Comparison of ENCODE assay signal across 12 cellular contexts in genomic region chr12:48934312-48934706, GRCh38. TPM values are rescaled to one million over a fixed set of nuclear protein-coding genes. Genes with fewer than 3 reads are reported as not detected.
DNase-seq lines count a peak whose midpoint lies in the region; ATAC-seq and TF ChIP-seq lines count a peak whose summit lies in the region.
"Had no signal": no experiment of that assay in that cellular context is flagged by ENCODE, and none has a peak within 500 bp of the region (broad histone marks: within the 10 kb centered on the region; RNA-seq: fewer than 3 reads in every experiment).

No MANE protein-coding gene starts in this region.

- DNase-seq in CD4-positive, alpha-beta memory T cell: no peak
- DNase-seq in GM13977 (ENCODE audit: low spot score) (no peak), lung microvascular endothelial cell (ENCODE audit: low read depth in 2 of 2) (peak; percentile 18 to 31), activated gamma-delta T cell treated with Interleukin-2 at 50 U/mL for 16 hours (no peak), NCI-H2227 (lab: John Stamatoyannopoulos, UW; ENCODE audit: unreplicated experiment) (no peak), mucosa of gallbladder (ENCODE audit: low spot score) (no peak)
- DNase-seq in activated CD4-positive, alpha-beta memory T cell treated with anti-CD3 and anti-CD28 coated beads for 36 hours: peak; percentile 21
- DNase-seq: SHP77 treated with DMSO at 0.1 percent for 48 hours had no signal

- no peaks in the 10 kb centered on the region for H3K27me3 ChIP-seq in CD4-positive, alpha-beta memory T cell (ENCODE audit: insufficient read depth, low read length)

- peaks cover 45% of the 10 kb centered on the region for H3K4me1 ChIP-seq in CD4-positive, alpha-beta memory T cell (ENCODE audit: insufficient read depth, low read length)

- no peaks in the 10 kb centered on the region for H3K9me3 ChIP-seq in CD4-positive, alpha-beta memory T cell (ENCODE audit: control insufficient read depth in 1 of 2, low read length in 2 of 2)
- H3K9me3 ChIP-seq: thoracic aorta had no signal

- CTCF ChIA-PET in CD4-positive, alpha-beta memory T cell (lab: Charles Lee; ENCODE audit: partially characterized antibody): interaction anchor here (0.7 to 10.3 kb wide), 18 partner anchors 11 to 119 kb away, joined by 3 to 190 read pairs (median 4); partner anchors contain the start of genes ARF3, DDX23, FKBP11 and RND1
- CTCF ChIA-PET in activated CD4-positive, alpha-beta memory T cell treated with anti-CD3 and anti-CD28 coated beads for 36 hours (lab: Charles Lee): interaction anchor here (0.9 to 7.9 kb wide), 17 partner anchors 9 to 362 kb away, joined by 3 to 118 read pairs (median 9); partner anchors contain the start of genes DDX23, FKBP11, RND1 and WNT1

- no peak overlapping the region for H3K4me3 ChIP-seq in CD4-positive, alpha-beta memory T cell (ENCODE audit: low read length in 2 of 2)
- H3K4me3 ChIP-seq: skin epidermis, thoracic aorta had no signal

- peaks cover 18% of the 10 kb centered on the region for H3K36me3 ChIP-seq in CD4-positive, alpha-beta memory T cell (ENCODE audit: insufficient read depth, low read length)

- no peaks in the 10 kb centered on the region for H3K27me3 Mint-ChIP-seq in CD4-positive, alpha-beta memory T cell
- H3K27me3 Mint-ChIP-seq in activated CD4-positive, alpha-beta memory T cell treated with anti-CD3 and anti-CD28 coated beads for 36 hours: no peaks in the 10 kb centered on the region
- H3K27me3 Mint-ChIP-seq: activated naive CD8-positive, alpha-beta T cell had no signal

- POLR2A ChIA-PET in CD4-positive, alpha-beta memory T cell (lab: Charles Lee; ENCODE audit: partially characterized antibody): interaction anchor here (1.2 to 6.0 kb wide), 11 partner anchors 10 to 82 kb away, joined by 3 to 70 read pairs (median 11); partner anchors contain the start of genes ARF3, DDX23, FKBP11 and RND1
- POLR2A ChIA-PET in activated CD4-positive, alpha-beta memory T cell treated with anti-CD3 and anti-CD28 coated beads for 36 hours (lab: Charles Lee): interaction anchor here (0.7 to 1.3 kb wide), 2 partner anchors 9 to 43 kb away, joined by 3 to 5 read pairs; partner anchors contain the start of gene FKBP11

- no peak for ATAC-seq in HG03457 (IDR thresholded peaks at IDR 0.05; ENCODE audit: unreplicated experiment)

- in situ Hi-C loops in GM13977 (cut with MboI; ENCODE audit: low pct_unique_long_range_greater_than_20kb, low sequenced_read_pairs, unreplicated experiment): no loop called here

- peak overlapping the region; percentile 86 to 98 (median 97) for H3K27ac Mint-ChIP-seq in CD4-positive, alpha-beta memory T cell
- H3K27ac Mint-ChIP-seq in activated CD4-positive, alpha-beta memory T cell treated with anti-CD3 and anti-CD28 coated beads for 36 hours: peak overlapping the region; percentile 79

- peaks cover 41 to 69% (median 47%) of the 10 kb centered on the region in 4 donors for H3K4me1 Mint-ChIP-seq in CD4-positive, alpha-beta memory T cell
- H3K4me1 Mint-ChIP-seq in activated CD4-positive, alpha-beta memory T cell treated with anti-CD3 and anti-CD28 coated beads for 36 hours (ENCODE audit: low read depth): peaks cover 25% of the 10 kb centered on the region

- peak overlapping the region; percentile 62 to 87 (median 84) for H3K4me3 Mint-ChIP-seq in CD4-positive, alpha-beta memory T cell
- H3K4me3 Mint-ChIP-seq in activated CD4-positive, alpha-beta memory T cell treated with anti-CD3 and anti-CD28 coated beads for 36 hours: no peak overlapping the region
- H3K4me3 Mint-ChIP-seq: activated naive CD8-positive, alpha-beta T cell had no signal

- peaks cover 48 to 50% of the 10 kb centered on the region in 2 donors for H3K36me3 Mint-ChIP-seq in CD4-positive, alpha-beta memory T cell
- H3K36me3 Mint-ChIP-seq in activated CD4-positive, alpha-beta memory T cell treated with anti-CD3 and anti-CD28 coated beads for 36 hours: peaks cover 30% of the 10 kb centered on the region

- TF ChIP-seq CTCF in GM13977 (IDR thresholded peaks at IDR 0.05; ENCODE audit: extremely low read depth, insufficient read depth, missing control alignments): peak; percentile 35

- peaks cover 0 to 2% (median 0%) of the 10 kb centered on the region in 8 donors for H3K9me3 Mint-ChIP-seq in CD4-positive, alpha-beta memory T cell
- H3K9me3 Mint-ChIP-seq in activated CD4-positive, alpha-beta memory T cell treated with anti-CD3 and anti-CD28 coated beads for 36 hours: no peaks in the 10 kb centered on the region

- peak overlapping the region; percentile 71 for H3K27ac ChIP-seq in CD4-positive, alpha-beta memory T cell (ENCODE audit: low read depth, low read length)
- H3K27ac ChIP-seq: thoracic aorta had no signal

- intact Hi-C loops in CD4-positive, alpha-beta memory T cell (cut with micrococcal nuclease): no loop called here
- intact Hi-C loops in activated CD4-positive, alpha-beta memory T cell treated with anti-CD3 and anti-CD28 coated beads for 36 hours (cut with micrococcal nuclease): loop anchor here (1.0 kb wide), 1 partner anchor 10 kb away; no protein-coding TSS in a partner anchor

RNA-seq across cellular contexts. Expression of gene FKBP11, which starts 9.0 kb away (rescaled TPM):
- 10 to 100 TPM; 77.7 to 81.1 TPM for total RNA-seq in CD4-positive, alpha-beta memory T cell
- polyA plus RNA-seq in CD4-positive, alpha-beta memory T cell: 100 to 1,000 TPM; 212 to 238 TPM
- total RNA-seq in activated CD4-positive, alpha-beta memory T cell treated with anti-CD3 and anti-CD28 coated beads for 36 hours: 10 to 100 TPM; 82.0 to 89.0 TPM
- total RNA-seq in lung microvascular endothelial cell: 9.6 and 9.7 TPM in 2 replicates
- total RNA-seq in mucosa of gallbladder: 34.6 TPM

RNA-seq across cellular contexts. Expression of gene ARF3, which starts 23.0 kb away (rescaled TPM):
- total RNA-seq in CD4-positive, alpha-beta memory T cell: 10 to 100 TPM; 69.8 to 77.5 TPM
- polyA plus RNA-seq in CD4-positive, alpha-beta memory T cell: 10 to 100 TPM; 22.6 to 31.2 TPM
- total RNA-seq in activated CD4-positive, alpha-beta memory T cell treated with anti-CD3 and anti-CD28 coated beads for 36 hours: 100 to 1,000 TPM; 110 to 121 TPM
- total RNA-seq in lung microvascular endothelial cell (36.3 and 39.7 TPM in 2 replicates), mucosa of gallbladder (198 TPM)

RNA-seq across cellular contexts. Expression of gene WNT10B, which starts 37.2 kb away (rescaled TPM):
- 10 to 100 TPM; 12.9 to 13.0 TPM for total RNA-seq in CD4-positive, alpha-beta memory T cell
- under 1 TPM; 0.56 to 0.72 TPM for polyA plus RNA-seq in CD4-positive, alpha-beta memory T cell
- under 1 TPM; 0.10 to 0.21 TPM for total RNA-seq in activated CD4-positive, alpha-beta memory T cell treated with anti-CD3 and anti-CD28 coated beads for 36 hours
- total RNA-seq in lung microvascular endothelial cell (under 0.01 and 0.22 TPM in 2 replicates), mucosa of gallbladder (0.58 TPM)

RNA-seq across cellular contexts. Expression of gene WNT1, which starts 43.8 kb away (rescaled TPM):
- 1 to 10 TPM; 1.8 to 2.8 TPM for total RNA-seq in CD4-positive, alpha-beta memory T cell
- polyA plus RNA-seq in CD4-positive, alpha-beta memory T cell: 1 to 10 TPM in 1 of 2 donors, under 1 TPM in 1; 0.55 to 1.1 TPM
- not detected for total RNA-seq in activated CD4-positive, alpha-beta memory T cell treated with anti-CD3 and anti-CD28 coated beads for 36 hours
- total RNA-seq in lung microvascular endothelial cell (not detected in 2 replicates), mucosa of gallbladder (0.29 TPM)

Comparison
In these comparisons a context has a peak if more than half of its experiments do, and no peak if none do; other contexts are left out.
1. DNase-seq: peak in activated CD4-positive, alpha-beta memory T cell treated with anti-CD3 and anti-CD28 coated beads for 36 hours (single experiment) and lung microvascular endothelial cell (2 of 2); none in CD4-positive, alpha-beta memory T cell (0 of 5), GM13977 (single experiment), activated gamma-delta T cell treated with Interleukin-2 at 50 U/mL for 16 hours (single experiment), NCI-H2227 (single experiment) and mucosa of gallbladder (single experiment).